18 cellular contexts compared by ENCODE assay signal in genomic region chr11:68047437-68048290, GRCh38. TPM values are rescaled to one million over a fixed set of nuclear protein-coding genes. Genes with fewer than 3 reads are reported as not detected.
DNase-seq lines count a peak whose midpoint lies in the region; ATAC-seq and TF ChIP-seq lines count a peak whose summit lies in the region.
"Had no signal": no experiment of that assay in that cellular context is flagged by ENCODE, and none has a peak within 500 bp of the region (broad histone marks: within the 10 kb centered on the region; RNA-seq: fewer than 3 reads in every experiment).

No MANE protein-coding gene starts in this region.

- no peak overlapping the region for H3K9ac ChIP-seq in colonic mucosa (ENCODE audit: low read depth in 2 of 2, low read length in 2 of 2)

- no peaks in the 10 kb centered on the region for H3K4me1 ChIP-seq in left ventricle myocardium inferior
- no peaks in the 10 kb centered on the region for H3K4me1 ChIP-seq in colonic mucosa

- H3K27ac Mint-ChIP-seq in dendritic cell treated with granulocyte-macrophage colony-stimulating factor and Interleukin-4, amounts not matched to agents 40 ng/mL and 50 ng/mL, for 4 days, result peak overlapping the region; percentile 3
- H3K27ac Mint-ChIP-seq in stimulated activated effector memory CD8-positive, alpha-beta T cell treated with anti-CD3 and anti-CD28 coated beads, Interleukin-12 subunit alpha, Interleukin-12 subunit beta, amount 100 ng/mL, for 72 hours, result peak overlapping the region; percentile 26
- H3K27ac Mint-ChIP-seq in mesothelial cell of epicardium, result no peak overlapping the region

- H3K36me3 ChIP-seq in left ventricle myocardium inferior, result peaks cover 60% of the 10 kb centered on the region
- no peaks in the 10 kb centered on the region for H3K36me3 ChIP-seq in H7 (replicated peaks; ENCODE audit: control insufficient read depth, insufficient read depth, low read length)
- peaks cover 27% of the 10 kb centered on the region for H3K36me3 ChIP-seq in colonic mucosa

- TF ChIP-seq CTCF in left ventricle myocardium inferior (IDR thresholded peaks at IDR 0.05; ENCODE audit: borderline replicate concordance) (no peak), mesothelial cell of epicardium (IDR thresholded peaks at IDR 0.05; ENCODE audit: unreplicated experiment) (no peak), colonic mucosa (IDR thresholded peaks at IDR 0.05) (no peak)

- peak; percentile 25 for DNase-seq in left ventricle myocardium superior
- no peak for DNase-seq in left ventricle myocardium inferior
- DNase-seq in H7, result peak; percentile 64
- DNase-seq in stimulated activated effector memory CD8-positive, alpha-beta T cell treated with anti-CD3 and anti-CD28 coated beads, Interleukin-12 subunit alpha, Interleukin-12 subunit beta, amount 100 ng/mL, for 72 hours (ENCODE audit: low spot score in 2 of 2), result no peak
- DNase-seq in mesothelial cell of epicardium (ENCODE audit: low spot score in 2 of 2, unreplicated experiment in 2 of 2), result no peak
- DNase-seq in DMS153 (lab: John Stamatoyannopoulos, UW), result no peak
- DNase-seq in colonic mucosa, result no peak
- DNase-seq: CD4-positive, CD25-positive, alpha-beta regulatory T cell; DMS79 treated with DMSO at 0.1 percent for 48 hours; HCEC 1CT; Kasumi-1; NCI-H1417 treated with DMSO at 0.1 percent for 48 hours; NCI-H2029; NCI-H2171 treated with DMSO at 0.1 percent for 48 hours; NCI-H510A; Peyer's patch; SHP77 treated with DMSO at 0.1 percent for 48 hours had no signal

- H3K27me3 ChIP-seq in left ventricle myocardium inferior (ENCODE audit: low read depth), result no peaks in the 10 kb centered on the region
- H3K27me3 ChIP-seq in H7 (ENCODE audit: control insufficient read depth, insufficient read depth, low read length), result no peaks in the 10 kb centered on the region
- no peaks in the 10 kb centered on the region for H3K27me3 ChIP-seq in colonic mucosa
- H3K27me3 ChIP-seq: Peyer's patch had no signal

- no peak overlapping the region for H3K4me3 Mint-ChIP-seq in dendritic cell treated with granulocyte-macrophage colony-stimulating factor and Interleukin-4, amounts not matched to agents 40 ng/mL and 50 ng/mL, for 4 days
- H3K4me3 Mint-ChIP-seq in stimulated activated effector memory CD8-positive, alpha-beta T cell treated with anti-CD3 and anti-CD28 coated beads, Interleukin-12 subunit alpha, Interleukin-12 subunit beta, amount 100 ng/mL, for 72 hours, result no peak overlapping the region
- no peak overlapping the region for H3K4me3 Mint-ChIP-seq in mesothelial cell of epicardium
- H3K4me3 Mint-ChIP-seq: CD4-positive, CD25-positive, alpha-beta regulatory T cell had no signal

- H3K4me1 Mint-ChIP-seq in dendritic cell treated with granulocyte-macrophage colony-stimulating factor and Interleukin-4, amounts not matched to agents 40 ng/mL and 50 ng/mL, for 4 days (ENCODE audit: low read depth), result peaks cover 22% of the 10 kb centered on the region
- no peaks in the 10 kb centered on the region for H3K4me1 Mint-ChIP-seq in stimulated activated effector memory CD8-positive, alpha-beta T cell treated with anti-CD3 and anti-CD28 coated beads, Interleukin-12 subunit alpha, Interleukin-12 subunit beta, amount 100 ng/mL, for 72 hours
- no peaks in the 10 kb centered on the region for H3K4me1 Mint-ChIP-seq in mesothelial cell of epicardium
- H3K4me1 Mint-ChIP-seq: CD4-positive, CD25-positive, alpha-beta regulatory T cell had no signal

- H3K9me3 Mint-ChIP-seq in dendritic cell treated with granulocyte-macrophage colony-stimulating factor and Interleukin-4, amounts not matched to agents 40 ng/mL and 50 ng/mL, for 4 days, result no peaks in the 10 kb centered on the region
- H3K9me3 Mint-ChIP-seq in stimulated activated effector memory CD8-positive, alpha-beta T cell treated with anti-CD3 and anti-CD28 coated beads, Interleukin-12 subunit alpha, Interleukin-12 subunit beta, amount 100 ng/mL, for 72 hours, result no peaks in the 10 kb centered on the region
- no peaks in the 10 kb centered on the region for H3K9me3 Mint-ChIP-seq in mesothelial cell of epicardium

- H3K9me3 ChIP-seq in left ventricle myocardium inferior (replicated peaks) (no peaks in the 10 kb centered on the region), colonic mucosa (no peaks in the 10 kb centered on the region)
- H3K9me3 ChIP-seq: Peyer's patch had no signal

- no peak for ATAC-seq in left ventricle myocardium superior
- ATAC-seq in stimulated activated effector memory CD8-positive, alpha-beta T cell treated with anti-CD3 and anti-CD28 coated beads, Interleukin-12 subunit alpha, Interleukin-12 subunit beta, amount 100 ng/mL, for 72 hours, result no peak

- H3K36me3 Mint-ChIP-seq in dendritic cell treated with granulocyte-macrophage colony-stimulating factor and Interleukin-4, amounts not matched to agents 40 ng/mL and 50 ng/mL, for 4 days (ENCODE audit: low read depth), result peaks cover 100% of the 10 kb centered on the region
- H3K36me3 Mint-ChIP-seq in stimulated activated effector memory CD8-positive, alpha-beta T cell treated with anti-CD3 and anti-CD28 coated beads, Interleukin-12 subunit alpha, Interleukin-12 subunit beta, amount 100 ng/mL, for 72 hours, result peaks cover 72% of the 10 kb centered on the region
- H3K36me3 Mint-ChIP-seq in mesothelial cell of epicardium, result no peaks in the 10 kb centered on the region

- no peaks in the 10 kb centered on the region for H3K27me3 Mint-ChIP-seq in dendritic cell treated with granulocyte-macrophage colony-stimulating factor and Interleukin-4, amounts not matched to agents 40 ng/mL and 50 ng/mL, for 4 days
- H3K27me3 Mint-ChIP-seq in mesothelial cell of epicardium (ENCODE audit: low read depth), result no peaks in the 10 kb centered on the region
- H3K27me3 Mint-ChIP-seq: CD4-positive, CD25-positive, alpha-beta regulatory T cell had no signal

- intact Hi-C loops in left ventricle myocardium superior (cut with micrococcal nuclease), result no loop called here
- intact Hi-C loops in left ventricle myocardium inferior (cut with micrococcal nuclease), result no loop called here
- intact Hi-C loops in dendritic cell treated with granulocyte-macrophage colony-stimulating factor and Interleukin-4, amounts not matched to agents 40 ng/mL and 50 ng/mL, for 4 days (cut with micrococcal nuclease), result no loop called here
- intact Hi-C loops in colonic mucosa (cut with DNase I), result loop anchor here (10.0 kb wide), 1 partner anchor 157 kb away; no protein-coding TSS in a partner anchor

- no peak overlapping the region for H3K27ac ChIP-seq in left ventricle myocardium inferior (replicated peaks)
- no peak overlapping the region for H3K27ac ChIP-seq in colonic mucosa
- H3K27ac ChIP-seq: Peyer's patch had no signal

- H3K4me3 ChIP-seq in left ventricle myocardium inferior (no peak overlapping the region), H7 (ENCODE audit: insufficient read depth, low read depth, low read length) (no peak overlapping the region), colonic mucosa (no peak overlapping the region)
- H3K4me3 ChIP-seq: Peyer's patch had no signal

RNA-seq across cellular contexts. Expression of gene TCIRG1, which starts 8.8 kb away (rescaled TPM):
- 25.8 TPM for total RNA-seq in left ventricle myocardium superior
- 23.4 TPM for total RNA-seq in left ventricle myocardium inferior
- total RNA-seq in H7 (2014; rRNA removed; shearing (Covaris generic)), result 44.7 and 62.9 TPM in 2 replicates
- 60.0 to 63.4 TPM (median 60.5 TPM) in 3 replicates for total RNA-seq in mesothelial cell of epicardium
- total RNA-seq in colonic mucosa, result 100 to 1,000 TPM; 133 to 246 TPM

RNA-seq across cellular contexts. Expression of gene NDUFS8, which starts 17.2 kb away (rescaled TPM):
- total RNA-seq in left ventricle myocardium superior (514 TPM), left ventricle myocardium inferior (436 TPM), mesothelial cell of epicardium (125 to 140 TPM (median 132 TPM) in 3 replicates), colonic mucosa (100 to 1,000 TPM; 149 to 247 TPM)
- total RNA-seq in H7 (2014; rRNA removed; shearing (Covaris generic)), result 277 and 299 TPM in 2 replicates

RNA-seq across cellular contexts. Expression of gene ALDH3B1, which starts 37.5 kb away (rescaled TPM):
- total RNA-seq in left ventricle myocardium superior, result 4.9 TPM
- 3.7 TPM for total RNA-seq in left ventricle myocardium inferior
- 0.35 and 0.37 TPM in 2 replicates for total RNA-seq in H7 (2014; rRNA removed; shearing (Covaris generic))
- total RNA-seq in mesothelial cell of epicardium, result 1.4 to 1.8 TPM (median 1.7 TPM) in 3 replicates
- 10 to 100 TPM; 17.7 to 18.8 TPM for total RNA-seq in colonic mucosa
- total RNA-seq: CD4-positive, CD25-positive, alpha-beta regulatory T cell had no signal

RNA-seq across cellular contexts. Expression of gene UNC93B1, which starts 43.8 kb away (rescaled TPM):
- 7.6 TPM for total RNA-seq in left ventricle myocardium superior
- total RNA-seq in left ventricle myocardium inferior, result 6.1 TPM
- total RNA-seq in H7 (2014; rRNA removed; shearing (Covaris generic)), result 26.2 and 28.3 TPM in 2 replicates
- 19.0 to 23.7 TPM (median 20.4 TPM) in 3 replicates for total RNA-seq in mesothelial cell of epicardium
- 10 to 100 TPM; 46.3 to 55.4 TPM for total RNA-seq in colonic mucosa

Comparison
In these comparisons a context has a peak if more than half of its experiments do, and no peak if none do; other contexts are left out.
1. DNase-seq: peak in left ventricle myocardium superior (single experiment) and H7 (single experiment); none in left ventricle myocardium inferior (single experiment), stimulated activated effector memory CD8-positive, alpha-beta T cell treated with anti-CD3 and anti-CD28 coated beads, Interleukin-12 subunit alpha, Interleukin-12 subunit beta, amount 100 ng/mL, for 72 hours (0 of 2), mesothelial cell of epicardium (0 of 2), DMS153 (single experiment) and colonic mucosa (single experiment).